20 cellular contexts compared by ENCODE assay signal in genomic region chr1:6500446-6501406, GRCh38. TPM values are rescaled to one million over a fixed set of nuclear protein-coding genes. Genes with fewer than 3 reads are reported as not detected.
DNase-seq lines count a peak whose midpoint lies in the region; ATAC-seq and TF ChIP-seq lines count a peak whose summit lies in the region.
"Had no signal": no experiment of that assay in that cellular context is flagged by ENCODE, and none has a peak within 500 bp of the region (broad histone marks: within the 10 kb centered on the region; RNA-seq: fewer than 3 reads in every experiment).

No MANE protein-coding gene starts in this region.

- intact Hi-C loops in activated CD8-positive, alpha-beta T cell treated with anti-CD3 and anti-CD28 coated beads for 36 hours (cut with micrococcal nuclease): no loop called here

- POLR2A ChIA-PET in activated CD8-positive, alpha-beta T cell treated with anti-CD3 and anti-CD28 coated beads, Interleukin-2, amount 10 ng/mL, durations not matched to agents 7 days and 5 days (lab: Charles Lee): no interaction called here
- POLR2A ChIA-PET in activated CD8-positive, alpha-beta T cell treated with anti-CD3 and anti-CD28 coated beads for 36 hours (lab: Charles Lee): interaction anchor here (1.5 kb wide), 1 partner anchor 9 kb away, joined by 3 read pairs; the partner anchor contains the start of gene PLEKHG5

- H3K4me3 ChIP-seq in subcutaneous abdominal adipose tissue (ENCODE audit: low read depth in 1 of 5, low read length in 5 of 5): peak overlapping the region in 1 of 5 donors; percentile 22
- H3K4me3 ChIP-seq: heart left ventricle, Peyer's patch had no signal

- H3K4me1 ChIP-seq in subcutaneous abdominal adipose tissue (ENCODE audit: control insufficient read depth in 5 of 5, insufficient read depth in 5 of 5, low read length in 5 of 5): peaks cover 17 to 89% (median 68%) of the 10 kb centered on the region in 5 donors

- H3K27ac ChIP-seq in subcutaneous abdominal adipose tissue (ENCODE audit: low read depth, low read length): peak overlapping the region; percentile 58
- H3K27ac ChIP-seq: neutrophil, Peyer's patch had no signal

- peaks cover 0 to 3% (median 0%) of the 10 kb centered on the region in 5 donors for H3K27me3 ChIP-seq in subcutaneous abdominal adipose tissue (ENCODE audit: control insufficient read depth in 5 of 5, insufficient read depth in 4 of 5, low read length in 5 of 5)
- H3K27me3 ChIP-seq: Peyer's patch had no signal

- no peak for ATAC-seq in activated CD8-positive, alpha-beta T cell treated with anti-CD3 and anti-CD28 coated beads, Interleukin-2, amount 10 ng/mL, durations not matched to agents 7 days and 5 days
- no peak for ATAC-seq in activated CD8-positive, alpha-beta T cell treated with anti-CD3 and anti-CD28 coated beads for 36 hours
- ATAC-seq: esophagus mucosa had no signal

- no peaks in the 10 kb centered on the region for H3K9me3 ChIP-seq in subcutaneous abdominal adipose tissue (ENCODE audit: control insufficient read depth in 5 of 5, low read length in 5 of 5)
- H3K9me3 ChIP-seq: heart left ventricle, neutrophil, Peyer's patch had no signal

- H3K27ac Mint-ChIP-seq in activated CD8-positive, alpha-beta T cell treated with anti-CD3 and anti-CD28 coated beads, Interleukin-2, amount 10 ng/mL, durations not matched to agents 7 days and 5 days: peak overlapping the region; percentile 1
- H3K27ac Mint-ChIP-seq in activated CD8-positive, alpha-beta T cell treated with anti-CD3 and anti-CD28 coated beads for 36 hours: no peak overlapping the region

- H3K36me3 ChIP-seq in subcutaneous abdominal adipose tissue (ENCODE audit: control insufficient read depth in 5 of 5, insufficient read depth in 5 of 5, low read length in 5 of 5): no peaks in the 10 kb centered on the region
- H3K36me3 ChIP-seq: heart left ventricle, neutrophil, Peyer's patch had no signal

- TF ChIP-seq CTCF in activated CD8-positive, alpha-beta T cell treated with anti-CD3 and anti-CD28 coated beads for 36 hours (IDR thresholded peaks at IDR 0.05): no peak

- no peak for DNase-seq in activated CD8-positive, alpha-beta T cell treated with anti-CD3 and anti-CD28 coated beads, Interleukin-2, amount 10 ng/mL, durations not matched to agents 7 days and 5 days
- no peak for DNase-seq in activated CD8-positive, alpha-beta T cell treated with anti-CD3 and anti-CD28 coated beads for 36 hours
- peak; percentile 29 for DNase-seq in fibroblast of the conjunctiva (ENCODE audit: low read depth)
- no peak for DNase-seq in activated CD4-positive, alpha-beta T cell treated with anti-CD3 and anti-CD28 coated beads for 1 hour
- no peak for DNase-seq in cortex of kidney (lab: John Stamatoyannopoulos, UW)
- DNase-seq: amygdala; NCI-H1105; NCI-H2171; NCI-H774; Peyer's patch; stimulated activated CD4-positive, alpha-beta T cell treated with anti-CD3 and anti-CD28 coated beads, Interleukin-4, amount 100 ng/mL, for 4 hours had no signal

- CTCF ChIA-PET in activated CD8-positive, alpha-beta T cell treated with anti-CD3 and anti-CD28 coated beads, Interleukin-2, amount 10 ng/mL, durations not matched to agents 7 days and 5 days (lab: Charles Lee): no interaction called here
- CTCF ChIA-PET in activated CD8-positive, alpha-beta T cell treated with anti-CD3 and anti-CD28 coated beads for 36 hours (lab: Charles Lee): interaction anchor here (1.5 to 3.5 kb wide), 2 partner anchors 11 to 15 kb away, joined by 3 to 15 read pairs; no protein-coding TSS in a partner anchor

- no peaks in the 10 kb centered on the region for H3K36me3 Mint-ChIP-seq in activated CD8-positive, alpha-beta T cell treated with anti-CD3 and anti-CD28 coated beads, Interleukin-2, amount 10 ng/mL, durations not matched to agents 7 days and 5 days (ENCODE audit: low read depth)
- no peaks in the 10 kb centered on the region for H3K36me3 Mint-ChIP-seq in activated CD8-positive, alpha-beta T cell treated with anti-CD3 and anti-CD28 coated beads for 36 hours (ENCODE audit: low read depth)

- peak overlapping the region in 1 of 5 donors; percentile 18 for H3K9ac ChIP-seq in subcutaneous abdominal adipose tissue (ENCODE audit: low read length in 5 of 5)

- H3K4me3 Mint-ChIP-seq in activated CD8-positive, alpha-beta T cell treated with anti-CD3 and anti-CD28 coated beads, Interleukin-2, amount 10 ng/mL, durations not matched to agents 7 days and 5 days: no peak overlapping the region
- H3K4me3 Mint-ChIP-seq in activated CD8-positive, alpha-beta T cell treated with anti-CD3 and anti-CD28 coated beads for 36 hours: no peak overlapping the region

- H3K9me3 Mint-ChIP-seq in activated CD8-positive, alpha-beta T cell treated with anti-CD3 and anti-CD28 coated beads, Interleukin-2, amount 10 ng/mL, durations not matched to agents 7 days and 5 days (ENCODE audit: insufficient read depth): no peaks in the 10 kb centered on the region
- no peaks in the 10 kb centered on the region for H3K9me3 Mint-ChIP-seq in activated CD8-positive, alpha-beta T cell treated with anti-CD3 and anti-CD28 coated beads for 36 hours

- H3K27me3 Mint-ChIP-seq in activated CD8-positive, alpha-beta T cell treated with anti-CD3 and anti-CD28 coated beads, Interleukin-2, amount 10 ng/mL, durations not matched to agents 7 days and 5 days (ENCODE audit: low read depth): peaks cover 17% of the 10 kb centered on the region
- H3K27me3 Mint-ChIP-seq in activated CD8-positive, alpha-beta T cell treated with anti-CD3 and anti-CD28 coated beads for 36 hours: peaks cover 4% of the 10 kb centered on the region

- H3K4me1 Mint-ChIP-seq in activated CD8-positive, alpha-beta T cell treated with anti-CD3 and anti-CD28 coated beads, Interleukin-2, amount 10 ng/mL, durations not matched to agents 7 days and 5 days (ENCODE audit: low read depth): peaks cover 17% of the 10 kb centered on the region
- H3K4me1 Mint-ChIP-seq in activated CD8-positive, alpha-beta T cell treated with anti-CD3 and anti-CD28 coated beads for 36 hours (ENCODE audit: low read depth): peaks cover 16% of the 10 kb centered on the region

RNA-seq across cellular contexts. Expression of gene PLEKHG5, which starts 9.3 kb away (rescaled TPM):
- total RNA-seq in activated CD8-positive, alpha-beta T cell treated with anti-CD3 and anti-CD28 coated beads, Interleukin-2, amount 10 ng/mL, durations not matched to agents 7 days and 5 days: 1 to 10 TPM; 2.2 to 2.8 TPM
- total RNA-seq in activated CD8-positive, alpha-beta T cell treated with anti-CD3 and anti-CD28 coated beads for 36 hours: 1 to 10 TPM; 1.7 to 1.8 TPM

RNA-seq across cellular contexts. Expression of gene TNFRSF25, which starts 34.8 kb away (rescaled TPM):
- total RNA-seq in activated CD8-positive, alpha-beta T cell treated with anti-CD3 and anti-CD28 coated beads, Interleukin-2, amount 10 ng/mL, durations not matched to agents 7 days and 5 days: 10 to 100 TPM; 47.7 to 55.8 TPM
- 10 to 100 TPM; 55.8 to 57.8 TPM for total RNA-seq in activated CD8-positive, alpha-beta T cell treated with anti-CD3 and anti-CD28 coated beads for 36 hours

RNA-seq across cellular contexts. Expression of gene NOL9, which starts 53.6 kb away (rescaled TPM):
- total RNA-seq in activated CD8-positive, alpha-beta T cell treated with anti-CD3 and anti-CD28 coated beads, Interleukin-2, amount 10 ng/mL, durations not matched to agents 7 days and 5 days: 10 to 100 TPM; 39.8 to 43.6 TPM
- total RNA-seq in activated CD8-positive, alpha-beta T cell treated with anti-CD3 and anti-CD28 coated beads for 36 hours: 10 to 100 TPM; 39.7 to 40.4 TPM

RNA-seq across cellular contexts. Expression of gene TAS1R1, which starts 54.4 kb away (rescaled TPM):
- not detected for total RNA-seq in activated CD8-positive, alpha-beta T cell treated with anti-CD3 and anti-CD28 coated beads, Interleukin-2, amount 10 ng/mL, durations not matched to agents 7 days and 5 days
- total RNA-seq in activated CD8-positive, alpha-beta T cell treated with anti-CD3 and anti-CD28 coated beads for 36 hours: not detected
- total RNA-seq: A172; activated CD8-positive, alpha-beta memory T cell treated with anti-CD3 and anti-CD28 coated beads for 36 hours; dermis microvascular lymphatic vessel endothelial cell; esophagus mucosa; heart left ventricle; kidney epithelial cell; Peyer's patch; ureter had no signal
